Comparison of ENCODE assay signal across 27 cellular contexts in genomic region chr1:1937549-1938275, GRCh38. TPM values are rescaled to one million over a fixed set of nuclear protein-coding genes. Genes with fewer than 3 reads are reported as not detected.
"Had no signal": no experiment of that assay in that cellular context is flagged by ENCODE, and none has a peak within 500 bp of the region (broad histone marks: within the 10 kb centered on the region; RNA-seq: fewer than 3 reads in every experiment).

No MANE protein-coding gene starts in this region.

- ATAC-seq: activated CD4-positive, CD25-positive, alpha-beta regulatory T cell treated with anti-CD3 and anti-CD28 coated beads, Interleukin-2, amount 50 U/mL, for 24 hours; esophagus mucosa; left lung; right lobe of liver had no signal

- H3K27ac ChIP-seq: heart left ventricle, left lung, right lobe of liver, vagina, WERI-Rb-1 had no signal

- FAIRE-seq: TTC549 had no signal

- DNase-seq: activated CD4-positive, alpha-beta T cell treated with anti-CD3 and anti-CD28 coated beads for 48 hours; activated CD4-positive, alpha-beta T cell treated with anti-CD3 and anti-CD28 coated beads, Interleukin-2, amount 50 U/mL, for 48 hours; activated CD8-positive, alpha-beta memory T cell treated with anti-CD3 and anti-CD28 coated beads, Interleukin-2, amount 50 U/mL, for 4 hours; activated effector memory CD4-positive, alpha-beta T cell treated with anti-CD3 and anti-CD28 coated beads, Interleukin-2, amount 50 U/mL, for 16 hours; activated naive CD4-positive, alpha-beta T cell treated with anti-CD3 and anti-CD28 coated beads, Interleukin-2, amount 10 ng/mL, durations not matched to agents 7 days and 5 days; activated T-cell treated with anti-CD3 and anti-CD28 coated beads, Interleukin-2, amount 50 U/mL, for 1 hour; amniotic stem cell; central memory CD4-positive, alpha-beta T cell; endodermal cell; foreskin fibroblast; mesendoderm; natural killer cell; stimulated activated CD4-positive, alpha-beta T cell treated with anti-CD3 and anti-CD28 coated beads, Interleukin-12 subunit alpha, Interleukin-12 subunit beta, amount 100 ng/mL, for 4 hours; stimulated activated CD4-positive, alpha-beta T cell treated with anti-CD3 and anti-CD28 coated beads, Interleukin-4, amount 100 ng/mL, for 1 hour; substantia nigra; T-helper 9 cell; WERI-Rb-1 had no signal

- H3K9me3 ChIP-seq: heart left ventricle, left lung, right lobe of liver, vagina had no signal

- H3K36me3 ChIP-seq: heart left ventricle, left lung, right lobe of liver, vagina, WERI-Rb-1 had no signal

- H3K27me3 ChIP-seq: right lobe of liver, vagina had no signal

- H3K4me1 ChIP-seq: heart left ventricle, left lung, vagina had no signal

- H3K4me3 ChIP-seq: heart left ventricle, left lung, lung, right lobe of liver, vagina had no signal

RNA-seq across cellular contexts. Expression of gene TMEM52, which starts 18.6 kb away (rescaled TPM):
- total RNA-seq: osteoblast had no signal

RNA-seq across cellular contexts. Expression of gene CALML6, which starts 22.7 kb away (rescaled TPM):
- total RNA-seq: mononuclear cell had no signal
- polyA plus RNA-seq: heart left ventricle had no signal
